In the genomic region with DNA sequence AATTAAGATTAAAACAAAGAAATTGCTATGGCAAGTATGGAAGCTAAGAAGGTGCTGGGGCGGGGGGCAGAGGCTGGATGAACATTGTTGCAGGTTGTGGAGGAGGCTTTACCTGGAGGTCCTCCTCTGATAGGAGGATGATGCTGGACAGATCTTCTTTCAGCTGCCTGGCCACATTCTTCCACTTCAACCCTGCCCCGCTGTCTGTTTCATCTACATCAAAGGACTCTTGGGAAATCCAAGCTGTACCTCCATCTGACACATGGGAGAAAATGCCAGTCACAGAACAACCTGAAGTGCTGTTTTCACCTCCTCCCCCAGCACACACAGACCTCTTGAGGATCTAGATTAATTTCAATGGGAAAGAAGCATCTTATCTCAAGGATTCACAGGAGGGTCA, we compare ENCODE assay signal across 35 cellular contexts. TPM values are rescaled to one million over a fixed set of nuclear protein-coding genes. Genes with fewer than 3 reads are reported as not detected.
"Had no signal": no experiment of that assay in that cellular context is flagged by ENCODE, and none has a peak within 500 bp of the region (broad histone marks: within the 10 kb centered on the region; RNA-seq: fewer than 3 reads in every experiment).

No MANE protein-coding gene starts in this region.

- DNase-seq: activated CD4-positive, alpha-beta memory T cell treated with anti-CD3 and anti-CD28 coated beads, Interleukin-2, amount 10 ng/mL, durations not matched to agents 7 days and 5 days; activated CD4-positive, alpha-beta T cell treated with anti-CD3 and anti-CD28 coated beads for 36 hours; activated CD4-positive, alpha-beta T cell treated with anti-CD3 and anti-CD28 coated beads, Interleukin-2, amount 10 ng/mL, durations not matched to agents 7 days and 5 days; activated CD4-positive, alpha-beta T cell treated with anti-CD3 and anti-CD28 coated beads, Interleukin-2, amount 50 U/mL, for 4 hours; activated CD4-positive, CD25-positive, alpha-beta regulatory T cell; activated CD4-positive, CD25-positive, alpha-beta regulatory T cell treated with anti-CD3 and anti-CD28 coated beads, Interleukin-2, amount 50 U/mL, for 72 hours; activated CD8-positive, alpha-beta memory T cell treated with anti-CD3 and anti-CD28 coated beads, Interleukin-2, amount 50 U/mL, for 48 hours; activated effector memory CD4-positive, alpha-beta T cell treated with anti-CD3 and anti-CD28 coated beads, Interleukin-2, amount 50 U/mL, for 16 hours; activated naive CD4-positive, alpha-beta T cell treated with anti-CD3 and anti-CD28 coated beads for 36 hours; activated naive CD8-positive, alpha-beta T cell treated with anti-CD3 and anti-CD28 coated beads for 36 hours; activated naive CD8-positive, alpha-beta T cell treated with anti-CD3 and anti-CD28 coated beads, Interleukin-2, amount 50 U/mL, for 24 hours; activated T-cell treated with anti-CD3 and anti-CD28 coated beads for 4 hours; activated T-cell treated with anti-CD3 and anti-CD28 coated beads, Interleukin-2, amount 50 U/mL, for 48 hours; adrenal gland; amygdala; aorta; body of pancreas; caudate nucleus; cortex of kidney; effector CD4-positive, alpha-beta T cell; effector memory CD8-positive, alpha-beta T cell; esophagus squamous epithelium; foreskin melanocyte; T-helper 2 cell had no signal

- H3K9me3 Mint-ChIP-seq: activated CD4-positive, alpha-beta memory T cell treated with anti-CD3 and anti-CD28 coated beads, Interleukin-2, amount 10 ng/mL, durations not matched to agents 7 days and 5 days; activated CD4-positive, alpha-beta T cell treated with anti-CD3 and anti-CD28 coated beads, Interleukin-2, amount 10 ng/mL, durations not matched to agents 7 days and 5 days; activated naive CD4-positive, alpha-beta T cell treated with anti-CD3 and anti-CD28 coated beads for 36 hours; activated naive CD4-positive, alpha-beta T cell treated with anti-CD3 and anti-CD28 coated beads, Interleukin-2, amount 50 U/mL, for 24 hours; activated naive CD8-positive, alpha-beta T cell treated with anti-CD3 and anti-CD28 coated beads for 36 hours; activated naive CD8-positive, alpha-beta T cell treated with anti-CD3 and anti-CD28 coated beads, Interleukin-2, amount 50 U/mL, for 24 hours; activated T-helper 1 cell treated with anti-CD3 and anti-CD28 coated beads, Interleukin-12 subunit alpha, Interleukin-12 subunit beta, Interleukin-2, Interleukin-4 antibody, amounts not matched to agents 30 ng/mL and 10 ng/mL and 1 ng/mL, durations not matched to agents 14 hours and 24 hours and 36 hours; activated T-helper 2 cell treated with anti-CD3 and anti-CD28 coated beads, Interferon-gamma antibody, Interleukin-2, Interleukin-4, amounts not matched to agents 10 μg/mL and 5 μg/mL and 100 μg/mL, durations not matched to agents 14 hours and 24 hours and 36 hours; effector memory CD8-positive, alpha-beta T cell had no signal

- H3K4me3 Mint-ChIP-seq: activated CD4-positive, alpha-beta memory T cell treated with anti-CD3 and anti-CD28 coated beads, Interleukin-2, amount 10 ng/mL, durations not matched to agents 7 days and 5 days; activated CD4-positive, alpha-beta T cell treated with anti-CD3 and anti-CD28 coated beads for 36 hours; activated CD4-positive, alpha-beta T cell treated with anti-CD3 and anti-CD28 coated beads, Interleukin-2, amount 10 ng/mL, durations not matched to agents 7 days and 5 days; activated naive CD4-positive, alpha-beta T cell treated with anti-CD3 and anti-CD28 coated beads for 36 hours; activated naive CD4-positive, alpha-beta T cell treated with anti-CD3 and anti-CD28 coated beads, Interleukin-2, amount 50 U/mL, for 24 hours; activated naive CD8-positive, alpha-beta T cell treated with anti-CD3 and anti-CD28 coated beads for 36 hours; activated naive CD8-positive, alpha-beta T cell treated with anti-CD3 and anti-CD28 coated beads, Interleukin-2, amount 50 U/mL, for 24 hours; activated T-helper 1 cell treated with anti-CD3 and anti-CD28 coated beads, Interleukin-12 subunit alpha, Interleukin-12 subunit beta, Interleukin-2, Interleukin-4 antibody, amounts not matched to agents 30 ng/mL and 10 ng/mL and 1 ng/mL, durations not matched to agents 14 hours and 24 hours and 36 hours; effector memory CD8-positive, alpha-beta T cell had no signal

- ATAC-seq: activated CD4-positive, alpha-beta T cell treated with anti-CD3 and anti-CD28 coated beads for 36 hours; activated naive CD8-positive, alpha-beta T cell treated with anti-CD3 and anti-CD28 coated beads, Interleukin-2, amount 50 U/mL, for 24 hours; body of pancreas; effector memory CD8-positive, alpha-beta T cell; gastroesophageal sphincter had no signal

- H3K9me3 ChIP-seq: adrenal gland, body of pancreas, esophagus squamous epithelium, gastroesophageal sphincter had no signal

- H3K4me3 ChIP-seq: adrenal gland, body of pancreas, esophagus squamous epithelium, gastroesophageal sphincter had no signal

- H3K27me3 ChIP-seq: adrenal gland, body of pancreas, esophagus squamous epithelium, gastroesophageal sphincter had no signal

- H3K27ac Mint-ChIP-seq: activated CD4-positive, alpha-beta memory T cell treated with anti-CD3 and anti-CD28 coated beads, Interleukin-2, amount 10 ng/mL, durations not matched to agents 7 days and 5 days; activated CD4-positive, alpha-beta T cell treated with anti-CD3 and anti-CD28 coated beads for 36 hours; activated CD4-positive, alpha-beta T cell treated with anti-CD3 and anti-CD28 coated beads, Interleukin-2, amount 10 ng/mL, durations not matched to agents 7 days and 5 days; activated naive CD4-positive, alpha-beta T cell treated with anti-CD3 and anti-CD28 coated beads for 36 hours; activated naive CD4-positive, alpha-beta T cell treated with anti-CD3 and anti-CD28 coated beads, Interleukin-2, amount 50 U/mL, for 24 hours; activated naive CD8-positive, alpha-beta T cell treated with anti-CD3 and anti-CD28 coated beads for 36 hours; activated naive CD8-positive, alpha-beta T cell treated with anti-CD3 and anti-CD28 coated beads, Interleukin-2, amount 50 U/mL, for 24 hours; activated T-helper 1 cell treated with anti-CD3 and anti-CD28 coated beads, Interleukin-12 subunit alpha, Interleukin-12 subunit beta, Interleukin-2, Interleukin-4 antibody, amounts not matched to agents 30 ng/mL and 10 ng/mL and 1 ng/mL, durations not matched to agents 14 hours and 24 hours and 36 hours; activated T-helper 2 cell treated with anti-CD3 and anti-CD28 coated beads, Interferon-gamma antibody, Interleukin-2, Interleukin-4, amounts not matched to agents 10 μg/mL and 5 μg/mL and 100 μg/mL, durations not matched to agents 14 hours and 24 hours and 36 hours; effector memory CD8-positive, alpha-beta T cell had no signal

- H3K27me3 Mint-ChIP-seq: activated CD4-positive, alpha-beta memory T cell treated with anti-CD3 and anti-CD28 coated beads, Interleukin-2, amount 10 ng/mL, durations not matched to agents 7 days and 5 days; activated CD4-positive, alpha-beta T cell treated with anti-CD3 and anti-CD28 coated beads for 36 hours; activated CD4-positive, alpha-beta T cell treated with anti-CD3 and anti-CD28 coated beads, Interleukin-2, amount 10 ng/mL, durations not matched to agents 7 days and 5 days; activated naive CD4-positive, alpha-beta T cell treated with anti-CD3 and anti-CD28 coated beads, Interleukin-2, amount 50 U/mL, for 24 hours; activated naive CD8-positive, alpha-beta T cell treated with anti-CD3 and anti-CD28 coated beads for 36 hours; activated naive CD8-positive, alpha-beta T cell treated with anti-CD3 and anti-CD28 coated beads, Interleukin-2, amount 50 U/mL, for 24 hours; effector memory CD8-positive, alpha-beta T cell had no signal

- H3K27ac ChIP-seq: adrenal gland, body of pancreas, epithelial cell of prostate, esophagus squamous epithelium, gastroesophageal sphincter had no signal

RNA-seq across cellular contexts. Expression of a gene that starts 17.2 kb away (rescaled TPM):
- total RNA-seq: activated naive CD8-positive, alpha-beta T cell treated with anti-CD3 and anti-CD28 coated beads for 36 hours; body of pancreas; chondrocyte; endothelial cell of umbilical vein; fibroblast of villous mesenchyme; gastroesophageal sphincter; glomerular endothelial cell; T-helper 1 cell treated with Interleukin-12 subunit alpha and Interleukin-12 subunit beta and Interleukin-4 antibody, amounts not matched to agents 30 ng/mL and 1 ng/mL, for 36 hours had no signal
- polyA plus RNA-seq: aorta, fibroblast of lung had no signal
